Comparison of ENCODE assay signal across 18 cellular contexts in the genomic region with DNA sequence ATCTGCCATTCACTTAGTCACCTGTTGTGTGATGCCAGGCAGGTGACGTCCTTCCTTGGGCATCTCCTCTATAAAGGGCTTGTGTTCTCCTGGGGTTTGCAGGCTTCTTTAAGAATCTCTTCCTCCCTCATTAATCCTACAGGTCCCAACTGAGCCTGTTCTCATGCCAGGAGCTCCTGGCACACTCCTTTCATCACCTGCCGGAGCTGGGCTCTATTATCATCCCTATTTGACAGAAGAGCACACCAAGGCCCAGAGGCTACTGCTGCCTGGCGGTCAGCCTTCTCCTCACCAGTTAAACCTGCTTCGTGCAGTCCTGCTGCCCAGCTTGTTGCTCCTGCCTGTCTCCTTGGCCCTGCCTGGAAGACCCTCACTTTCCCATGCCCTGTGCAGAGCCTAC. TPM values are rescaled to one million over a fixed set of nuclear protein-coding genes. Genes with fewer than 3 reads are reported as not detected.
DNase-seq lines count a peak whose midpoint lies in the region; ATAC-seq, FAIRE-seq and TF ChIP-seq lines count a peak whose summit lies in the region.
"Had no signal": no experiment of that assay in that cellular context is flagged by ENCODE, and none has a peak within 500 bp of the region (broad histone marks: within the 10 kb centered on the region; RNA-seq: fewer than 3 reads in every experiment).

No MANE protein-coding gene starts in this region.

- no peak for TF ChIP-seq POLR2A in ovary (IDR thresholded peaks at IDR 0.05)

- DNase-seq in right cardiac atrium (no peak), left cardiac atrium (no peak), bronchial epithelial cell (ENCODE audit: low read depth) (no peak), osteoblast (ENCODE audit: insufficient read length, low spot score, missing footprints) (no peak), ovary (no peak)
- DNase-seq in activated CD4-positive, alpha-beta memory T cell treated with anti-CD3 and anti-CD28 coated beads for 36 hours, result no peak
- DNase-seq in activated CD4-positive, alpha-beta T cell treated with anti-CD3 and anti-CD28 coated beads, Interleukin-2, amount 10 ng/mL, durations not matched to agents 7 days and 5 days, result no peak
- DNase-seq: foreskin melanocyte, GDM1, MM.1S, NCI-H1436 treated with DMSO at 0.1 percent for 48 hours, NCI-H524 treated with DMSO at 0.1 percent for 48 hours had no signal

- H3K9me3 ChIP-seq in right cardiac atrium (ENCODE audit: control insufficient read depth, low read length), result no peaks in the 10 kb centered on the region
- H3K9me3 ChIP-seq in osteoblast (ENCODE audit: low read depth, low read length), result no peaks in the 10 kb centered on the region
- H3K9me3 ChIP-seq in ovary, result no peaks in the 10 kb centered on the region

- no peak for TF ChIP-seq EP300 in ovary (IDR thresholded peaks at IDR 0.05)

- no peak overlapping the region for H2AFZ ChIP-seq in osteoblast (ENCODE audit: low read length)

- CTCF ChIA-PET in activated CD4-positive, alpha-beta memory T cell treated with anti-CD3 and anti-CD28 coated beads for 36 hours (lab: Charles Lee), result interaction anchor here (0.9 to 1.2 kb wide), 3 partner anchors 80 to 301 kb away, joined by 3 read pairs; no protein-coding TSS in a partner anchor
- CTCF ChIA-PET in activated CD4-positive, alpha-beta T cell treated with anti-CD3 and anti-CD28 coated beads, Interleukin-2, amount 10 ng/mL, durations not matched to agents 7 days and 5 days (lab: Charles Lee), result interaction anchor here (0.9 to 1.2 kb wide), 3 partner anchors 9 to 29 kb away, joined by 3 to 4 read pairs (median 3); no protein-coding TSS in a partner anchor

- H3K27me3 Mint-ChIP-seq in activated CD4-positive, alpha-beta memory T cell treated with anti-CD3 and anti-CD28 coated beads for 36 hours, result no peaks in the 10 kb centered on the region
- H3K27me3 Mint-ChIP-seq in activated CD4-positive, alpha-beta T cell treated with anti-CD3 and anti-CD28 coated beads, Interleukin-2, amount 10 ng/mL, durations not matched to agents 7 days and 5 days, result peaks cover 2% of the 10 kb centered on the region

- peak; percentile 23 for FAIRE-seq in bronchial epithelial cell (lab: Jason Lieb, UNC)
- FAIRE-seq: HepG2, TTC549 had no signal

- H3K4me1 ChIP-seq in right cardiac atrium (ENCODE audit: control insufficient read depth, insufficient read depth, low read length) (peaks cover 9% of the 10 kb centered on the region), osteoblast (ENCODE audit: insufficient read depth, low read length) (peaks cover 29% of the 10 kb centered on the region), ovary (ENCODE audit: insufficient read depth) (peaks cover 4% of the 10 kb centered on the region)

- H3K4me3 ChIP-seq in right cardiac atrium (ENCODE audit: low read length) (no peak overlapping the region), bronchial epithelial cell (ENCODE audit: low read depth, low read length) (no peak overlapping the region), osteoblast (ENCODE audit: insufficient read depth, low read length) (no peak overlapping the region), ovary (no peak overlapping the region)
- H3K4me3 ChIP-seq: coronary artery had no signal

- no peak overlapping the region for H3K4me2 ChIP-seq in osteoblast (ENCODE audit: insufficient read depth, low read length)

- 81% methylated on average over 4 of the region's 4 CpGs for WGBS in right cardiac atrium
- 83 to 87% (median 85%) methylated on average over 4 of the region's 4 CpGs for WGBS in ovary, 3 donors

- H3K36me3 ChIP-seq in bronchial epithelial cell (ENCODE audit: control insufficient read depth, insufficient read depth, low read length), result peaks cover 5% of the 10 kb centered on the region
- H3K36me3 ChIP-seq in osteoblast (ENCODE audit: insufficient read depth, low read length), result no peaks in the 10 kb centered on the region
- no peaks in the 10 kb centered on the region for H3K36me3 ChIP-seq in ovary

- H3K4me1 Mint-ChIP-seq in activated CD4-positive, alpha-beta memory T cell treated with anti-CD3 and anti-CD28 coated beads for 36 hours (ENCODE audit: low read depth), result peaks cover 11% of the 10 kb centered on the region
- peaks cover 24% of the 10 kb centered on the region for H3K4me1 Mint-ChIP-seq in activated CD4-positive, alpha-beta T cell treated with anti-CD3 and anti-CD28 coated beads, Interleukin-2, amount 10 ng/mL, durations not matched to agents 7 days and 5 days

- no peak for TF ChIP-seq CTCF in bronchial epithelial cell (IDR thresholded peaks at IDR 0.05; ENCODE audit: insufficient read depth, low read length, severe bottlenecking)
- TF ChIP-seq CTCF in osteoblast (IDR thresholded peaks at IDR 0.05; ENCODE audit: extremely low read depth, low read depth, low read length), result no peak
- no peak for TF ChIP-seq CTCF in ovary (IDR thresholded peaks at IDR 0.05)

- POLR2A ChIA-PET in activated CD4-positive, alpha-beta memory T cell treated with anti-CD3 and anti-CD28 coated beads for 36 hours (lab: Charles Lee), result no interaction called here
- POLR2A ChIA-PET in activated CD4-positive, alpha-beta T cell treated with anti-CD3 and anti-CD28 coated beads, Interleukin-2, amount 10 ng/mL, durations not matched to agents 7 days and 5 days (lab: Charles Lee), result no interaction called here

- H3K27me3 ChIP-seq in right cardiac atrium (ENCODE audit: control insufficient read depth, insufficient read depth), result no peaks in the 10 kb centered on the region
- no peaks in the 10 kb centered on the region for H3K27me3 ChIP-seq in bronchial epithelial cell (ENCODE audit: control insufficient read depth, insufficient read depth, low read length)
- H3K27me3 ChIP-seq in osteoblast (ENCODE audit: insufficient read depth, low read length), result no peaks in the 10 kb centered on the region
- no peaks in the 10 kb centered on the region for H3K27me3 ChIP-seq in ovary

- H4K20me1 ChIP-seq in osteoblast (ENCODE audit: insufficient read depth, low read length), result peaks cover 70% of the 10 kb centered on the region

- no peak overlapping the region for H3K4me3 Mint-ChIP-seq in activated CD4-positive, alpha-beta memory T cell treated with anti-CD3 and anti-CD28 coated beads for 36 hours
- no peak overlapping the region for H3K4me3 Mint-ChIP-seq in activated CD4-positive, alpha-beta T cell treated with anti-CD3 and anti-CD28 coated beads, Interleukin-2, amount 10 ng/mL, durations not matched to agents 7 days and 5 days
- H3K4me3 Mint-ChIP-seq: nephron had no signal

- H3K36me3 Mint-ChIP-seq in activated CD4-positive, alpha-beta memory T cell treated with anti-CD3 and anti-CD28 coated beads for 36 hours, result no peaks in the 10 kb centered on the region
- H3K36me3 Mint-ChIP-seq in activated CD4-positive, alpha-beta T cell treated with anti-CD3 and anti-CD28 coated beads, Interleukin-2, amount 10 ng/mL, durations not matched to agents 7 days and 5 days (ENCODE audit: low read depth), result no peaks in the 10 kb centered on the region
- H3K36me3 Mint-ChIP-seq: activated naive CD4-positive, alpha-beta T cell treated with anti-CD3 and anti-CD28 coated beads, Interleukin-2, amount 50 U/mL, for 72 hours had no signal

- no peaks in the 10 kb centered on the region for H3K9me3 Mint-ChIP-seq in activated CD4-positive, alpha-beta memory T cell treated with anti-CD3 and anti-CD28 coated beads for 36 hours
- no peaks in the 10 kb centered on the region for H3K9me3 Mint-ChIP-seq in activated CD4-positive, alpha-beta T cell treated with anti-CD3 and anti-CD28 coated beads, Interleukin-2, amount 10 ng/mL, durations not matched to agents 7 days and 5 days
- H3K9me3 Mint-ChIP-seq: activated naive CD4-positive, alpha-beta T cell treated with anti-CD3 and anti-CD28 coated beads, Interleukin-2, amount 50 U/mL, for 72 hours; nephron had no signal

- H3K79me2 ChIP-seq in osteoblast (ENCODE audit: insufficient read depth, low read length), result peaks cover 90% of the 10 kb centered on the region

- ATAC-seq in right cardiac atrium (no peak), left cardiac atrium (no peak), GM18511 (IDR thresholded peaks at IDR 0.05; ENCODE audit: unreplicated experiment) (no peak)
- ATAC-seq: activated naive CD4-positive, alpha-beta T cell treated with anti-CD3 and anti-CD28 coated beads, Interleukin-2, amount 50 U/mL, for 72 hours; HepG2 had no signal

- intact Hi-C loops in right cardiac atrium (cut with DNase I) (loop anchor here in 1 of 4 donors (10.0 kb wide), 1 partner anchor 62 kb away; no protein-coding TSS in a partner anchor), left cardiac atrium (cut with DNase I) (no loop called here), ovary (cut with DNase I) (no loop called here)
- intact Hi-C loops in activated CD4-positive, alpha-beta memory T cell treated with anti-CD3 and anti-CD28 coated beads for 36 hours (cut with micrococcal nuclease), result no loop called here

- no peak overlapping the region for H3K27ac Mint-ChIP-seq in activated CD4-positive, alpha-beta memory T cell treated with anti-CD3 and anti-CD28 coated beads for 36 hours
- no peak overlapping the region for H3K27ac Mint-ChIP-seq in activated CD4-positive, alpha-beta T cell treated with anti-CD3 and anti-CD28 coated beads, Interleukin-2, amount 10 ng/mL, durations not matched to agents 7 days and 5 days

- H3K27ac ChIP-seq in right cardiac atrium (ENCODE audit: low read length), result peak overlapping the region; percentile 20
- H3K27ac ChIP-seq in osteoblast (ENCODE audit: low read depth, low read length), result peak overlapping the region; percentile 76
- H3K27ac ChIP-seq in ovary, result no peak overlapping the region
- H3K27ac ChIP-seq: coronary artery had no signal

RNA-seq across cellular contexts. Expression of gene RAI1, which starts 51.2 kb away (rescaled TPM):
- total RNA-seq in right cardiac atrium (10 to 100 TPM; 18.2 to 26.8 (median 23.4) TPM), left cardiac atrium (10 to 100 TPM; 22.4 to 32.3 TPM), bronchial epithelial cell (7.4 and 8.8 TPM in 2 replicates), osteoblast (14.4 and 15.6 TPM in 2 replicates), ovary (10 to 100 TPM; 16.3 to 57.7 (median 37.5) TPM)
- polyA plus RNA-seq in right cardiac atrium (18.8 TPM), ovary (10 to 100 TPM in 1 of 2 donors, 1 to 10 TPM in 1; 1.5 to 14.5 TPM)
- total RNA-seq in activated CD4-positive, alpha-beta memory T cell treated with anti-CD3 and anti-CD28 coated beads for 36 hours, result 10 to 100 TPM; 10.5 to 11.0 TPM
- 10 to 100 TPM; 18.1 to 18.5 TPM for total RNA-seq in activated CD4-positive, alpha-beta T cell treated with anti-CD3 and anti-CD28 coated beads, Interleukin-2, amount 10 ng/mL, durations not matched to agents 7 days and 5 days

Comparison
In these comparisons a context has a peak if more than half of its experiments do, and no peak if none do; other contexts are left out.
1. H3K27ac ChIP-seq: peak in right cardiac atrium (single experiment) and osteoblast (single experiment); none in ovary (0 of 2).